In genomic region chr5:119311688-119312087, GRCh38 we compare ENCODE assay signal across 20 cellular contexts. TPM values are rescaled to one million over a fixed set of nuclear protein-coding genes. Genes with fewer than 3 reads are reported as not detected.
DNase-seq lines count a peak whose midpoint lies in the region; ATAC-seq, FAIRE-seq and TF ChIP-seq lines count a peak whose summit lies in the region.
"Had no signal": no experiment of that assay in that cellular context is flagged by ENCODE, and none has a peak within 500 bp of the region (broad histone marks: within the 10 kb centered on the region; RNA-seq: fewer than 3 reads in every experiment).

No MANE protein-coding gene starts in this region.

- peak overlapping the region; percentile 10 for H3K27ac ChIP-seq in naive thymus-derived CD4-positive, alpha-beta T cell (ENCODE audit: low read depth, low read length)
- H3K27ac ChIP-seq: KMS-11, left lung, vagina had no signal

- H3K9me3 Mint-ChIP-seq in activated CD4-positive, alpha-beta T cell treated with anti-CD3 and anti-CD28 coated beads for 36 hours (ENCODE audit: low read depth): no peaks in the 10 kb centered on the region
- no peaks in the 10 kb centered on the region for H3K9me3 Mint-ChIP-seq in activated T-helper 1 cell treated with anti-CD3 and anti-CD28 coated beads, Interleukin-12 subunit alpha, Interleukin-12 subunit beta, Interleukin-2, Interleukin-4 antibody, amounts not matched to agents 30 ng/mL and 10 ng/mL and 1 ng/mL, durations not matched to agents 14 hours and 24 hours and 36 hours
- H3K9me3 Mint-ChIP-seq in naive thymus-derived CD4-positive, alpha-beta T cell: peaks cover 0 to 6% (median 0%) of the 10 kb centered on the region in 11 donors

- H3K4me3 ChIP-seq in naive thymus-derived CD4-positive, alpha-beta T cell (ENCODE audit: low read length): no peak overlapping the region
- H3K4me3 ChIP-seq: left lung, vagina had no signal

- FAIRE-seq in GM19239 (lab: Jason Lieb, UNC): peak; percentile 45
- FAIRE-seq: astrocyte, TTC549 had no signal

- H3K27me3 Mint-ChIP-seq in activated CD4-positive, alpha-beta T cell treated with anti-CD3 and anti-CD28 coated beads for 36 hours: no peaks in the 10 kb centered on the region
- H3K27me3 Mint-ChIP-seq in activated T-helper 1 cell treated with anti-CD3 and anti-CD28 coated beads, Interleukin-12 subunit alpha, Interleukin-12 subunit beta, Interleukin-2, Interleukin-4 antibody, amounts not matched to agents 30 ng/mL and 10 ng/mL and 1 ng/mL, durations not matched to agents 14 hours and 24 hours and 36 hours (ENCODE audit: insufficient read depth): no peaks in the 10 kb centered on the region
- H3K27me3 Mint-ChIP-seq in naive thymus-derived CD4-positive, alpha-beta T cell: no peaks in the 10 kb centered on the region

- peaks cover 0 to 3% (median 0%) of the 10 kb centered on the region in 3 experiments for H3K36me3 ChIP-seq in naive thymus-derived CD4-positive, alpha-beta T cell (ENCODE audit: control insufficient read depth in 2 of 3, insufficient read depth in 3 of 3, low read length in 3 of 3)
- H3K36me3 ChIP-seq: left lung, vagina had no signal

- H3K9me3 ChIP-seq in naive thymus-derived CD4-positive, alpha-beta T cell (ENCODE audit: control insufficient read depth in 2 of 3, low read length in 3 of 3): no peaks in the 10 kb centered on the region
- H3K9me3 ChIP-seq: left lung, vagina had no signal

- POLR2A ChIA-PET in activated CD4-positive, alpha-beta T cell treated with anti-CD3 and anti-CD28 coated beads for 36 hours (lab: Charles Lee): no interaction called here
- POLR2A ChIA-PET in naive thymus-derived CD4-positive, alpha-beta T cell (lab: Charles Lee): interaction anchor here (0.6 to 21.4 kb wide), 10 partner anchors 9 to 253 kb away, joined by 3 to 466 read pairs (median 8); no protein-coding TSS in a partner anchor
- POLR2A ChIA-PET in GM10248 (lab: Yijun Ruan, JAX): no interaction called here

- intact Hi-C loops in activated CD4-positive, alpha-beta T cell treated with anti-CD3 and anti-CD28 coated beads for 36 hours (cut with DNase I, micrococcal nuclease): no loop called here
- intact Hi-C loops in activated T-helper 1 cell treated with anti-CD3 and anti-CD28 coated beads, Interleukin-12 subunit alpha, Interleukin-12 subunit beta, Interleukin-2, Interleukin-4 antibody, amounts not matched to agents 30 ng/mL and 10 ng/mL and 1 ng/mL, durations not matched to agents 14 hours and 24 hours and 36 hours (cut with micrococcal nuclease): no loop called here
- intact Hi-C loops in naive thymus-derived CD4-positive, alpha-beta T cell (cut with micrococcal nuclease): no loop called here
- intact Hi-C loops in cardiac septum (cut with DNase I): no loop called here

- H3K27me3 ChIP-seq in naive thymus-derived CD4-positive, alpha-beta T cell (ENCODE audit: control insufficient read depth in 2 of 2, insufficient read depth in 2 of 2, low read length in 2 of 2): no peaks in the 10 kb centered on the region
- H3K27me3 ChIP-seq: left lung, vagina had no signal

- H3K27ac Mint-ChIP-seq in activated CD4-positive, alpha-beta T cell treated with anti-CD3 and anti-CD28 coated beads for 36 hours: peak overlapping the region; percentile 80
- H3K27ac Mint-ChIP-seq in activated T-helper 1 cell treated with anti-CD3 and anti-CD28 coated beads, Interleukin-12 subunit alpha, Interleukin-12 subunit beta, Interleukin-2, Interleukin-4 antibody, amounts not matched to agents 30 ng/mL and 10 ng/mL and 1 ng/mL, durations not matched to agents 14 hours and 24 hours and 36 hours: peak overlapping the region; percentile 35
- peak overlapping the region; percentile 57 to 98 (median 93) for H3K27ac Mint-ChIP-seq in naive thymus-derived CD4-positive, alpha-beta T cell

- H3K36me3 Mint-ChIP-seq in activated CD4-positive, alpha-beta T cell treated with anti-CD3 and anti-CD28 coated beads for 36 hours (ENCODE audit: low read depth): peaks cover 41% of the 10 kb centered on the region
- peaks cover 24% of the 10 kb centered on the region for H3K36me3 Mint-ChIP-seq in activated T-helper 1 cell treated with anti-CD3 and anti-CD28 coated beads, Interleukin-12 subunit alpha, Interleukin-12 subunit beta, Interleukin-2, Interleukin-4 antibody, amounts not matched to agents 30 ng/mL and 10 ng/mL and 1 ng/mL, durations not matched to agents 14 hours and 24 hours and 36 hours (ENCODE audit: low read depth)
- peaks cover 4 to 39% (median 33%) of the 10 kb centered on the region in 5 donors for H3K36me3 Mint-ChIP-seq in naive thymus-derived CD4-positive, alpha-beta T cell

- TF ChIP-seq CTCF in GM10248 (IDR thresholded peaks at IDR 0.05; ENCODE audit: control extremely low read depth, extremely low read depth, low read depth, missing control alignments): no peak

- no peak for ATAC-seq in activated CD4-positive, alpha-beta T cell treated with anti-CD3 and anti-CD28 coated beads for 36 hours
- ATAC-seq in naive thymus-derived CD4-positive, alpha-beta T cell: no peak
- ATAC-seq in HG02981 (IDR thresholded peaks at IDR 0.05; ENCODE audit: unreplicated experiment): no peak
- ATAC-seq: HCT116, left lung, SK-N-SH treated with all-trans-retinoic acid at 6 μM for 48 hours had no signal

- CTCF ChIA-PET in activated CD4-positive, alpha-beta T cell treated with anti-CD3 and anti-CD28 coated beads for 36 hours (lab: Charles Lee): interaction anchor here (0.7 to 2.4 kb wide), 12 partner anchors 8 to 289 kb away, joined by 3 to 13 read pairs (median 4); no protein-coding TSS in a partner anchor
- CTCF ChIA-PET in naive thymus-derived CD4-positive, alpha-beta T cell (lab: Charles Lee): interaction anchor here (1.0 to 6.0 kb wide), 4 partner anchors 11 to 100 kb away, joined by 3 to 47 read pairs (median 8); no protein-coding TSS in a partner anchor
- CTCF ChIA-PET in GM10248 (lab: Yijun Ruan, JAX): interaction anchor here (1.2 to 10.5 kb wide), 9 partner anchors 8 to 323 kb away, joined by 3 to 191 read pairs (median 8); partner anchors contain the start of gene DTWD2

- DNase-seq in activated CD4-positive, alpha-beta T cell treated with anti-CD3 and anti-CD28 coated beads for 36 hours: no peak
- no peak for DNase-seq in activated CD4-positive, alpha-beta T cell treated with anti-CD3 and anti-CD28 coated beads for 48 hours
- no peak for DNase-seq in GM19239 (ENCODE audit: insufficient read length, low spot score)
- DNase-seq in activated T-helper 1 cell treated with anti-CD3 and anti-CD28 coated beads, Interleukin-12 subunit alpha, Interleukin-12 subunit beta, Interleukin-2, Interleukin-4 antibody, amounts not matched to agents 30 ng/mL and 10 ng/mL and 1 ng/mL, durations not matched to agents 14 hours and 24 hours and 36 hours (ENCODE audit: low spot score): no peak
- DNase-seq in naive thymus-derived CD4-positive, alpha-beta T cell: no peak
- no peak for DNase-seq in cardiac septum (ENCODE audit: low spot score)
- no peak for DNase-seq in GM10248 (ENCODE audit: extremely low spot score)
- DNase-seq: effector CD8-positive, alpha-beta T cell; left lung; NCI-H1092; NCI-H524 treated with DMSO at 0.1 percent for 48 hours; RPMI8226; stimulated activated CD4-positive, alpha-beta T cell treated with anti-CD3 and anti-CD28 coated beads, Interleukin-4, amount 100 ng/mL, for 24 hours had no signal

- H3K4me1 ChIP-seq in naive thymus-derived CD4-positive, alpha-beta T cell (ENCODE audit: control insufficient read depth in 2 of 2, insufficient read depth in 2 of 2, low read length in 2 of 2): peaks cover 85 to 95% of the 10 kb centered on the region in 2 donors

- H3K4me3 Mint-ChIP-seq in activated CD4-positive, alpha-beta T cell treated with anti-CD3 and anti-CD28 coated beads for 36 hours: no peak overlapping the region
- no peak overlapping the region for H3K4me3 Mint-ChIP-seq in activated T-helper 1 cell treated with anti-CD3 and anti-CD28 coated beads, Interleukin-12 subunit alpha, Interleukin-12 subunit beta, Interleukin-2, Interleukin-4 antibody, amounts not matched to agents 30 ng/mL and 10 ng/mL and 1 ng/mL, durations not matched to agents 14 hours and 24 hours and 36 hours
- H3K4me3 Mint-ChIP-seq in naive thymus-derived CD4-positive, alpha-beta T cell: peak overlapping the region in 8 of 10 donors; percentile 24 to 90 (median 40)

- peaks cover 93% of the 10 kb centered on the region for H3K4me1 Mint-ChIP-seq in activated CD4-positive, alpha-beta T cell treated with anti-CD3 and anti-CD28 coated beads for 36 hours
- peaks cover 92% of the 10 kb centered on the region for H3K4me1 Mint-ChIP-seq in activated T-helper 1 cell treated with anti-CD3 and anti-CD28 coated beads, Interleukin-12 subunit alpha, Interleukin-12 subunit beta, Interleukin-2, Interleukin-4 antibody, amounts not matched to agents 30 ng/mL and 10 ng/mL and 1 ng/mL, durations not matched to agents 14 hours and 24 hours and 36 hours (ENCODE audit: low read depth)
- peaks cover 66 to 99% (median 93%) of the 10 kb centered on the region in 7 donors for H3K4me1 Mint-ChIP-seq in naive thymus-derived CD4-positive, alpha-beta T cell

RNA-seq across cellular contexts. Expression of gene TNFAIP8, which starts 44.1 kb away (rescaled TPM):
- 100 to 1,000 TPM; 166 to 171 TPM for total RNA-seq in activated CD4-positive, alpha-beta T cell treated with anti-CD3 and anti-CD28 coated beads for 36 hours
- 214 and 219 TPM in 2 replicates for total RNA-seq in activated T-helper 1 cell treated with anti-CD3 and anti-CD28 coated beads, Interleukin-12 subunit alpha, Interleukin-12 subunit beta, Interleukin-2, Interleukin-4 antibody, amounts not matched to agents 30 ng/mL and 10 ng/mL and 1 ng/mL, durations not matched to agents 14 hours and 24 hours and 36 hours
- 100 to 1,000 TPM; 102 to 162 (median 130) TPM for total RNA-seq in naive thymus-derived CD4-positive, alpha-beta T cell
- 100 to 1,000 TPM; 261 to 285 TPM for polyA plus RNA-seq in naive thymus-derived CD4-positive, alpha-beta T cell
- 2.6 TPM for total RNA-seq in cardiac septum

Comparison
In these comparisons a context has a peak if more than half of its experiments do, and no peak if none do; other contexts are left out.
1. H3K27ac Mint-ChIP-seq: peak in every context shown above with its lines; median percentile 93 in naive thymus-derived CD4-positive, alpha-beta T cell; 80 in activated CD4-positive, alpha-beta T cell treated with anti-CD3 and anti-CD28 coated beads for 36 hours; 35 in activated T-helper 1 cell treated with anti-CD3 and anti-CD28 coated beads, Interleukin-12 subunit alpha, Interleukin-12 subunit beta, Interleukin-2, Interleukin-4 antibody, amounts not matched to agents 30 ng/mL and 10 ng/mL and 1 ng/mL, durations not matched to agents 14 hours and 24 hours and 36 hours.
2. H3K4me3 Mint-ChIP-seq: peak in naive thymus-derived CD4-positive, alpha-beta T cell (8 of 10); none in activated CD4-positive, alpha-beta T cell treated with anti-CD3 and anti-CD28 coated beads for 36 hours (single experiment) and activated T-helper 1 cell treated with anti-CD3 and anti-CD28 coated beads, Interleukin-12 subunit alpha, Interleukin-12 subunit beta, Interleukin-2, Interleukin-4 antibody, amounts not matched to agents 30 ng/mL and 10 ng/mL and 1 ng/mL, durations not matched to agents 14 hours and 24 hours and 36 hours (single experiment).
3. RNA of gene TNFAIP8, which starts 44.1 kb away (total RNA-seq): 214 to 219 TPM in activated T-helper 1 cell treated with anti-CD3 and anti-CD28 coated beads, Interleukin-12 subunit alpha, Interleukin-12 subunit beta, Interleukin-2, Interleukin-4 antibody, amounts not matched to agents 30 ng/mL and 10 ng/mL and 1 ng/mL, durations not matched to agents 14 hours and 24 hours and 36 hours, 166 to 171 TPM in activated CD4-positive, alpha-beta T cell treated with anti-CD3 and anti-CD28 coated beads for 36 hours and 102 to 162 TPM in naive thymus-derived CD4-positive, alpha-beta T cell; 2.6 TPM in cardiac septum (single experiment); every median in the first group is over 10 times any median in the second.